In genomic region chr1:148277865-148278279, GRCh38 we compare ENCODE assay signal across 7 cellular contexts.
DNase-seq lines count a peak whose midpoint lies in the region; ATAC-seq and TF ChIP-seq lines count a peak whose summit lies in the region.
"Not testable (repeated sequence)": the region's sequence is repeated elsewhere in the genome, so short reads cannot be mapped to it uniquely, and the experiment has no call there.

No MANE protein-coding gene starts in this region.

- peaks cover 39% of the 10 kb centered on the region for H3K4me1 Mint-ChIP-seq in nephron progenitor cell

- ATAC-seq in esophagus mucosa: peak; percentile 30

- not testable (repeated sequence) for H4K20me1 ChIP-seq in hepatocyte (ENCODE audit: insufficient read depth, poor library complexity, severe bottlenecking)

- H3K27ac ChIP-seq in hepatocyte: peak overlapping the region; percentile 41

- H2AFZ ChIP-seq in hepatocyte: not testable (repeated sequence)

- not testable (repeated sequence) for H3K79me2 ChIP-seq in hepatocyte

- not testable (repeated sequence) for TF ChIP-seq CTCF in AG09319 (IDR thresholded peaks at IDR 0.05; ENCODE audit: low read depth, low read length); hepatocyte (IDR thresholded peaks at IDR 0.05; ENCODE audit: poor library complexity); nephron progenitor cell (IDR thresholded peaks at IDR 0.05)

- peak overlapping the region; percentile 60 for H3K4me3 Mint-ChIP-seq in nephron progenitor cell

- H3K9me3 Mint-ChIP-seq in nephron progenitor cell: not testable (repeated sequence)

- H3K36me3 ChIP-seq in hepatocyte (replicated peaks; ENCODE audit: insufficient read depth, low read depth): not testable (repeated sequence)

- H3K4me1 ChIP-seq in hepatocyte (ENCODE audit: insufficient read depth): peaks cover 10% of the 10 kb centered on the region

- WGBS in hepatocyte (ENCODE audit: low lambda C conversion rate, missing lambda C conversion rate): 41% methylated on average over 2 of the region's 2 CpGs

- not testable (repeated sequence) for H3K27me3 ChIP-seq in hepatocyte

- H3K4me3 ChIP-seq in hepatocyte: not testable (repeated sequence)

- peak overlapping the region; percentile 66 for H3K27ac Mint-ChIP-seq in nephron progenitor cell

- peak overlapping the region; percentile 70 for H3K4me2 ChIP-seq in hepatocyte

- peaks cover 12% of the 10 kb centered on the region for H3K27me3 Mint-ChIP-seq in nephron progenitor cell (ENCODE audit: low read depth, poor library complexity)

- H3K9me3 ChIP-seq in hepatocyte (ENCODE audit: low read depth): not testable (repeated sequence)

- H3K9me2 ChIP-seq in hepatocyte (replicated peaks; ENCODE audit: insufficient read depth): not testable (repeated sequence)

- peak; percentile 29 for DNase-seq in AG09319 (ENCODE audit: extremely low read depth, low read depth)
- DNase-seq in H4 (ENCODE audit: low spot score): peak; percentile 66
- peak; percentile 48 for DNase-seq in NCI-H460 (ENCODE audit: extremely low read depth, low read depth)
- DNase-seq in amniotic epithelial cell (ENCODE audit: low read depth): peak; percentile 77
- DNase-seq in hepatocyte (ENCODE audit: low spot score); nephron progenitor cell: not testable (repeated sequence)

- not testable (repeated sequence) for H3K36me3 Mint-ChIP-seq in nephron progenitor cell (ENCODE audit: low read depth)
